In the genomic region with DNA sequence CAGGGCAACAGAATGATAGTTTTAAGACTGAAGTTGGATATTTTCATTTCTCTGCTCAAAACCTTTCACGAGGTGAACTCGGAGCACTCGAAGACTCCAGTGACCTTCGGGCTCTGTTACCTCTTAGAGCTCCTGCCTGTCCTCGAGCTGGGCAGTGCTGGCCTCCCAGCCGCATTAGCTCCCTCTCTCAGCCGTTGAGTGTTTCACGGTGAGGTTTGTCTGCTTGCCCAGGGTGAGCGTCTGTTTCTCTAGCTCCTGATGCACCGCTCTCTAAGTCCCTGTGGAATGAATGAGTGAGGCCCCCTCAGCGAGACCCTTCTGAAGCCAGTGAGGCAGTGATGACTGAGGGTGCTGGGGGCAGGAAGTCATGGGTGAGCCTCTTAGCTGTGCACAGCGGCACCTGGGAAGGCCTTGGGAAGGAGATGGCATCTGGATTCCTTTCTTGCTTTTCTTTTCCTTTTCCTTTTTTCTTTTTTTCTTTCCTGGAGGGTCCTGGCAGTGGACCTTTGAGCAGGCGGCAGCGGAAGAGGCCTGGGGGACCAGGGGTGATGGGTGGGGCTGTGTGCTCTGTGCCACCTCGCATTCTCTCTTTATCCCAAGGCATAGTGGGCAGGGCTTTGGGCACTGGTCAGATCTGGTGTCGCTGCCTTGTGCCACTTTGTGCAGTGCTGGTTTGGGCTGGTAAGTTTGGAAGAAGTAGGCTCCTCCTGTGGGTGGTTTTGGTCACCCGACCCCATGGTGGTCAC, we compare ENCODE assay signal across 14 cellular contexts. TPM values are rescaled to one million over a fixed set of nuclear protein-coding genes. Genes with fewer than 3 reads are reported as not detected.
DNase-seq lines count a peak whose midpoint lies in the region; ATAC-seq and TF ChIP-seq lines count a peak whose summit lies in the region.
"Had no signal": no experiment of that assay in that cellular context is flagged by ENCODE, and none has a peak within 500 bp of the region (broad histone marks: within the 10 kb centered on the region; RNA-seq: fewer than 3 reads in every experiment).

No MANE protein-coding gene starts in this region.

- no TSS peak for BruUV-seq in MCF 10A (replicated peaks; lab: Mats Ljungman, UMichigan)

- peaks cover 8% of the 10 kb centered on the region for H3K4me1 Mint-ChIP-seq in MCF 10A (ENCODE audit: insufficient read depth, unreplicated experiment)
- peaks cover 40% of the 10 kb centered on the region for H3K4me1 Mint-ChIP-seq in activated B cell treated with CpG ODN at 0.5 μM for 24 hours

- TF ChIP-seq CTCF in MCF 10A (IDR thresholded peaks at IDR 0.05; ENCODE audit: unreplicated experiment) (no peak), breast epithelium (IDR thresholded peaks at IDR 0.05) (no peak), activated B cell treated with CpG ODN at 0.5 μM for 24 hours (IDR thresholded peaks at IDR 0.05) (no peak), thyroid gland (IDR thresholded peaks at IDR 0.05) (no peak)

- H3K36me3 ChIP-seq in breast epithelium (no peaks in the 10 kb centered on the region), iPS-18a (ENCODE audit: control insufficient read depth, low read depth, low read length) (peaks cover 18% of the 10 kb centered on the region), thyroid gland (peaks cover 0 to 8% of the 10 kb centered on the region in 2 donors)

- H3K27ac Mint-ChIP-seq in MCF 10A (ENCODE audit: low read depth, unreplicated experiment) (peak overlapping the region; percentile 64), activated B cell treated with CpG ODN at 0.5 μM for 24 hours (no peak overlapping the region)
- H3K27ac Mint-ChIP-seq: dendritic cell treated with granulocyte-macrophage colony-stimulating factor and Interleukin-4, amounts not matched to agents 40 ng/mL and 50 ng/mL, for 4 days had no signal

- H3K9me3 Mint-ChIP-seq in MCF 10A (ENCODE audit: unreplicated experiment): no peaks in the 10 kb centered on the region
- no peaks in the 10 kb centered on the region for H3K9me3 Mint-ChIP-seq in activated B cell treated with CpG ODN at 0.5 μM for 24 hours
- H3K9me3 Mint-ChIP-seq: dendritic cell treated with granulocyte-macrophage colony-stimulating factor and Interleukin-4, amounts not matched to agents 40 ng/mL and 50 ng/mL, for 4 days had no signal

- H3K27me3 Mint-ChIP-seq in MCF 10A (ENCODE audit: insufficient read depth, unreplicated experiment) (no peaks in the 10 kb centered on the region), activated B cell treated with CpG ODN at 0.5 μM for 24 hours (peaks cover 6% of the 10 kb centered on the region)

- no peak for ATAC-seq in activated B cell treated with CpG ODN at 0.5 μM for 24 hours (ENCODE audit: low read depth)

- 24 to 32% methylated on average over 17 of the region's 17 CpGs for WGBS in thyroid gland, 2 donors

- TF ChIP-seq POLR2A in breast epithelium (IDR thresholded peaks at IDR 0.05): no peak
- TF ChIP-seq POLR2A in thyroid gland (IDR thresholded peaks at IDR 0.05): peak in 1 of 2 donors; percentile 51

- H3K9ac ChIP-seq in iPS-18a (ENCODE audit: low read length): no peak overlapping the region

- no peaks in the 10 kb centered on the region for H3K9me3 ChIP-seq in breast epithelium
- H3K9me3 ChIP-seq in iPS-18a (ENCODE audit: control insufficient read depth, low read depth, low read length): no peaks in the 10 kb centered on the region
- no peaks in the 10 kb centered on the region for H3K9me3 ChIP-seq in thyroid gland
- H3K9me3 ChIP-seq: spleen had no signal

- peak overlapping the region in 1 of 2 donors; percentile 21 for H3K27ac ChIP-seq in breast epithelium
- H3K27ac ChIP-seq in iPS-18a (ENCODE audit: low read length): no peak overlapping the region
- H3K27ac ChIP-seq in thyroid gland: peak overlapping the region; percentile 69 to 92 (median 75)
- H3K27ac ChIP-seq: C4-2B, spleen had no signal

- H3K36me3 Mint-ChIP-seq in MCF 10A (ENCODE audit: insufficient read depth, unreplicated experiment) (peaks cover 21% of the 10 kb centered on the region), activated B cell treated with CpG ODN at 0.5 μM for 24 hours (ENCODE audit: low read depth) (peaks cover 40% of the 10 kb centered on the region)

- H3K4me1 ChIP-seq in breast epithelium (peaks cover 0 to 4% of the 10 kb centered on the region in 2 donors), iPS-18a (ENCODE audit: control insufficient read depth, low read depth, low read length) (peaks cover 12% of the 10 kb centered on the region), thyroid gland (peaks cover 25% of the 10 kb centered on the region in 2 donors)

- DNase-seq in MCF 10A (ENCODE audit: unreplicated experiment) (no peak), breast epithelium (ENCODE audit: low spot score in 2 of 2) (no peak), activated B cell treated with CpG ODN at 0.5 μM for 24 hours (no peak), thyroid gland (peak; percentile 83 to 88), GDM1 (lab: John Stamatoyannopoulos, UW) (no peak), NCI-H2227 (lab: John Stamatoyannopoulos, UW; ENCODE audit: unreplicated experiment) (no peak), middle frontal gyrus (ENCODE audit: extremely low spot score, low spot score) (no peak)
- DNase-seq: kidney glomerular epithelial cell, OCI-M1, spleen had no signal

- H3K4me3 Mint-ChIP-seq in MCF 10A (ENCODE audit: unreplicated experiment) (peak overlapping the region; percentile 97), activated B cell treated with CpG ODN at 0.5 μM for 24 hours (peak overlapping the region; percentile 98)
- H3K4me3 Mint-ChIP-seq: dendritic cell treated with granulocyte-macrophage colony-stimulating factor and Interleukin-4, amounts not matched to agents 40 ng/mL and 50 ng/mL, for 4 days had no signal

- intact Hi-C loops in MCF 10A (cut with micrococcal nuclease) (no loop called here), breast epithelium (cut with DNase I; ENCODE audit: low total_unique reads) (loop anchor here (10.0 kb wide), 1 partner anchor 864 kb away; no protein-coding TSS in a partner anchor), activated B cell treated with CpG ODN at 0.5 μM for 24 hours (cut with micrococcal nuclease) (no loop called here), thyroid gland (cut with DNase I) (no loop called here)

- H3K27me3 ChIP-seq in breast epithelium: no peaks in the 10 kb centered on the region
- no peaks in the 10 kb centered on the region for H3K27me3 ChIP-seq in iPS-18a (ENCODE audit: control insufficient read depth, insufficient read depth, low read length)
- H3K27me3 ChIP-seq in thyroid gland: no peaks in the 10 kb centered on the region
- H3K27me3 ChIP-seq: spleen had no signal

- CTCF ChIA-PET in MCF 10A (lab: Yijun Ruan, JAX) (interaction anchor here (0.8 to 2.2 kb wide), 4 partner anchors 9 to 264 kb away, joined by 3 to 12 read pairs (median 6); no protein-coding TSS in a partner anchor), activated B cell treated with CpG ODN at 0.5 μM for 24 hours (lab: Charles Lee) (interaction anchor here (1.4 kb wide), 1 partner anchor 104 kb away, joined by 3 read pairs; a partner anchor contains a TSS)

- POLR2A ChIA-PET in MCF 10A (lab: Yijun Ruan, JAX): interaction anchor here (0.9 to 3.1 kb wide), 6 partner anchors 8 to 757 kb away, joined by 3 to 15 read pairs (median 3); no protein-coding TSS in a partner anchor
- POLR2A ChIA-PET in activated B cell treated with CpG ODN at 0.5 μM for 24 hours (lab: Charles Lee): interaction anchor here (0.6 to 0.8 kb wide), 3 partner anchors 143 to 893 kb away, joined by 3 to 6 read pairs (median 4); a partner anchor contains a TSS

- H3K4me3 ChIP-seq in breast epithelium (peak overlapping the region in 1 of 3 donors; percentile 46), iPS-18a (ENCODE audit: low read length) (peak overlapping the region; percentile 31), thyroid gland (replicated peaks in 1 of 3) (no peak overlapping the region)

RNA-seq across cellular contexts. Expression of a gene that starts 2.2 kb away (rescaled TPM):
- total RNA-seq in MCF 10A (2022): 27.9 and 40.0 TPM in 2 replicates
- total RNA-seq in breast epithelium: 10 to 100 TPM; 24.3 to 26.9 (median 24.6) TPM
- 28.7 and 29.9 TPM in 2 replicates for total RNA-seq in activated B cell treated with CpG ODN at 0.5 μM for 24 hours
- total RNA-seq in thyroid gland: 10 to 100 TPM; 19.6 to 41.8 (median 34.4) TPM

RNA-seq across cellular contexts. Expression of a gene that starts 33.5 kb away (rescaled TPM):
- total RNA-seq in MCF 10A (2022): 0.47 and 0.54 TPM in 2 replicates
- 1 to 10 TPM; 4.2 to 7.5 (median 7.3) TPM for total RNA-seq in breast epithelium
- not detected in 2 replicates for total RNA-seq in activated B cell treated with CpG ODN at 0.5 μM for 24 hours
- total RNA-seq in thyroid gland: 1 to 10 TPM in 3 of 4 donors, not detected in 1; 1.1 to 6.1 (median 3.5) TPM
- total RNA-seq: activated CD8-positive, alpha-beta memory T cell treated with anti-CD3 and anti-CD28 coated beads for 36 hours had no signal

Comparison
In these comparisons a context has a peak if more than half of its experiments do, and no peak if none do; other contexts are left out.
1. DNase-seq: peak in thyroid gland (2 of 2); none in MCF 10A (single experiment), breast epithelium (0 of 2), activated B cell treated with CpG ODN at 0.5 μM for 24 hours (single experiment), GDM1 (single experiment), NCI-H2227 (single experiment) and middle frontal gyrus (single experiment).